Comparison of ENCODE assay signal across 30 cellular contexts in the genomic region with DNA sequence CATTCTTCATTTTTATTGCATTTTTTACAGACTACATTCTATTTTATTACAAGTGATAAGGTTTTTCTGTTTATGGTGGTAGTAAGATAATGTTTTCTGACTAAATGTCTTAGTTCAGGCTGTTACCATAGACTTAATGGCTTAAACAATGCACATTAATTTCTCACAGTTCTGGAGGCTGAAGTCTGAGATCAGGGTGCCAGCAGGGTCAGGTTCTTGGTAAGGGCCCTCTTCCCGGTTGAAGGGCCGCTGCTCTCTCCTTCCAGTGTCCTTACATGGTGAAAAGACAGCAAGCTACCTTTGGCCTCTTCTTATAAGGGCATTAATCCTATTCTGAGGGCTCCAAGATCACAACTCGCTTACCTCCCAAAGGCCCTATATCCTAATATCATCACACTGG. TPM values are rescaled to one million over a fixed set of nuclear protein-coding genes. Genes with fewer than 3 reads are reported as not detected.
"Had no signal": no experiment of that assay in that cellular context is flagged by ENCODE, and none has a peak within 500 bp of the region (broad histone marks: within the 10 kb centered on the region; RNA-seq: fewer than 3 reads in every experiment).

No MANE protein-coding gene starts in this region.

- ATAC-seq: activated CD4-positive, alpha-beta T cell treated with anti-CD3 and anti-CD28 coated beads for 36 hours; activated CD4-positive, CD25-positive, alpha-beta regulatory T cell treated with anti-CD3 and anti-CD28 coated beads, Interleukin-2, amount 50 U/mL, for 24 hours; activated CD8-positive, alpha-beta T cell treated with anti-CD3 and anti-CD28 coated beads, Interleukin-2, amount 10 ng/mL, durations not matched to agents 7 days and 5 days; body of pancreas; Panc1; WTC11 had no signal

- H3K36me3 ChIP-seq: breast epithelium, SJSA1 had no signal

- FAIRE-seq: astrocyte, TTC549 had no signal

- H3K4me3 ChIP-seq: body of pancreas, breast epithelium, SJSA1 had no signal

- DNase-seq: activated CD4-positive, alpha-beta T cell treated with anti-CD3 and anti-CD28 coated beads for 36 hours; activated CD4-positive, alpha-beta T cell treated with anti-CD3 and anti-CD28 coated beads, Interleukin-2, amount 10 ng/mL, durations not matched to agents 7 days and 5 days; activated CD4-positive, alpha-beta T cell treated with anti-CD3 and anti-CD28 coated beads, Interleukin-2, amount 50 U/mL, for 48 hours; activated CD8-positive, alpha-beta T cell treated with anti-CD3 and anti-CD28 coated beads, Interleukin-2, amount 10 ng/mL, durations not matched to agents 7 days and 5 days; activated gamma-delta T cell; activated naive CD4-positive, alpha-beta T cell treated with Interleukin-2 at 50 U/mL for 16 hours; activated naive CD8-positive, alpha-beta T cell treated with anti-CD3 and anti-CD28 coated beads, Interleukin-2, amount 10 ng/mL, durations not matched to agents 7 days and 5 days; activated T-cell treated with anti-CD3 and anti-CD28 coated beads, Interleukin-2, amount 50 U/mL, for 24 hours; amygdala; body of pancreas; NCI-H1105; NCI-H1417 treated with DMSO at 0.1 percent for 48 hours; NCI-H187 treated with DMSO at 0.1 percent for 48 hours; NCI-H2081; NCI-H2227 treated with DMSO at 0.1 percent for 48 hours; NCI-H446; NCI-H510A treated with DMSO at 0.1 percent for 48 hours; NCI-H526 treated with DMSO at 0.1 percent for 48 hours; NCI-H774; SHP77; SK-N-SH had no signal

- H3K4me1 ChIP-seq: body of pancreas, breast epithelium, SJSA1 had no signal

- H3K9me3 ChIP-seq: body of pancreas, breast epithelium, SJSA1, SK-N-SH had no signal

- H3K27me3 ChIP-seq: body of pancreas, breast epithelium had no signal

- H3K27ac ChIP-seq: body of pancreas, breast epithelium, KMS-11, SJSA1 had no signal

RNA-seq across cellular contexts. Expression of a gene that starts 19.8 kb away (rescaled TPM):
- total RNA-seq: activated CD4-positive, alpha-beta T cell treated with anti-CD3 and anti-CD28 coated beads for 36 hours; activated CD4-positive, alpha-beta T cell treated with anti-CD3 and anti-CD28 coated beads, Interleukin-2, amount 10 ng/mL, durations not matched to agents 7 days and 5 days; activated T-helper 2 cell treated with anti-CD3 and anti-CD28 coated beads, Interferon-gamma antibody, Interleukin-2, Interleukin-4, amounts not matched to agents 10 μg/mL and 5 μg/mL and 100 μg/mL, durations not matched to agents 14 hours and 24 hours and 36 hours had no signal
